22 cellular contexts compared by ENCODE assay signal in the genomic region with DNA sequence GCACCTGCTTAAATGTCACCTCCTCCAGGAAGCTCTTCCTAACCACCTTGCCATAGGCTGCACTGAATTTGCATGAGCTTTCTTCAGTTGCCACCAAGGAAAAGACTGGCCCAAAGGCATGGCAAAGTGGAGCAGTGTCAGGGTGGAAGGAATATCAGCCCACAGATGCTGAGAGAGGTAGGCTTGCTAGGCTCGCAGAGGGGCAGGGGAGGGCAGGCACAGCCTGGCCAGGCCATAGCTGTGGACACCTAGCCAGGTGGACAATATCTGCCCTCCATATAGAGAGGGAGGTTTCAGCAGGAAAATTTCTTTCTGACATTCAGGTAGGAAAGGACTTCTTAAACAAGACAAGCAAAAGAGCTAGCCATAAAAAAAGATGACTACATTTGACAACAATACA.
"Had no signal": no experiment of that assay in that cellular context is flagged by ENCODE, and none has a peak within 500 bp of the region (broad histone marks: within the 10 kb centered on the region; RNA-seq: fewer than 3 reads in every experiment).

No MANE protein-coding gene starts in this region.

- H3K27me3 ChIP-seq: brain microvascular endothelial cell, esophagus squamous epithelium had no signal

- H3K4me3 ChIP-seq: esophagus squamous epithelium, gastroesophageal sphincter had no signal

- ATAC-seq: activated CD4-positive, alpha-beta T cell treated with anti-CD3 and anti-CD28 coated beads for 36 hours; activated CD8-positive, alpha-beta memory T cell treated with anti-CD3 and anti-CD28 coated beads, Interleukin-2, amount 10 ng/mL, durations not matched to agents 7 days and 5 days; activated CD8-positive, alpha-beta T cell treated with anti-CD3 and anti-CD28 coated beads, Interleukin-2, amount 10 ng/mL, durations not matched to agents 7 days and 5 days; gastroesophageal sphincter had no signal

- DNase-seq: activated CD4-positive, alpha-beta memory T cell treated with anti-CD3 and anti-CD28 coated beads for 36 hours; activated CD4-positive, alpha-beta T cell treated with anti-CD3 and anti-CD28 coated beads for 36 hours; activated CD4-positive, alpha-beta T cell treated with anti-CD3 and anti-CD28 coated beads, Interleukin-2, amount 10 ng/mL, durations not matched to agents 24 days and 14 days; activated CD4-positive, CD25-positive, alpha-beta regulatory T cell; activated CD4-positive, CD25-positive, alpha-beta regulatory T cell treated with anti-CD3 and anti-CD28 coated beads, Interleukin-2, amount 50 U/mL, for 72 hours; activated CD8-positive, alpha-beta memory T cell treated with anti-CD3 and anti-CD28 coated beads, Interleukin-2, amount 10 ng/mL, durations not matched to agents 7 days and 5 days; activated CD8-positive, alpha-beta memory T cell treated with anti-CD3 and anti-CD28 coated beads, Interleukin-2, amount 50 U/mL, for 4 hours; activated CD8-positive, alpha-beta T cell treated with anti-CD3 and anti-CD28 coated beads, Interleukin-2, amount 10 ng/mL, durations not matched to agents 7 days and 5 days; activated gamma-delta T cell treated with Interleukin-2 at 50 U/mL for 16 hours; activated naive CD4-positive, alpha-beta T cell treated with anti-CD3 and anti-CD28 coated beads, Interleukin-2, amount 50 U/mL, for 16 hours; activated naive CD4-positive, alpha-beta T cell treated with Interleukin-2 at 50 U/mL for 16 hours; activated T-cell treated with anti-CD3 and anti-CD28 coated beads, Interleukin-2, amount 50 U/mL, for 1 hour; activated T-cell treated with anti-CD3 and anti-CD28 coated beads, Interleukin-2, amount 50 U/mL, for 48 hours; amniotic stem cell; anterior cingulate cortex; brain microvascular endothelial cell; effector CD8-positive, alpha-beta T cell; esophagus squamous epithelium; foreskin melanocyte; T-helper 2 cell had no signal

- H3K36me3 ChIP-seq: brain microvascular endothelial cell, esophagus squamous epithelium, gastroesophageal sphincter had no signal

- H3K9me3 ChIP-seq: esophagus squamous epithelium had no signal

- H3K4me1 ChIP-seq: esophagus squamous epithelium, gastroesophageal sphincter had no signal

- H3K27ac ChIP-seq: brain microvascular endothelial cell, epithelial cell of prostate, esophagus squamous epithelium, gastroesophageal sphincter had no signal
